ENCODE assay signal across 2 cellular contexts in the genomic region with DNA sequence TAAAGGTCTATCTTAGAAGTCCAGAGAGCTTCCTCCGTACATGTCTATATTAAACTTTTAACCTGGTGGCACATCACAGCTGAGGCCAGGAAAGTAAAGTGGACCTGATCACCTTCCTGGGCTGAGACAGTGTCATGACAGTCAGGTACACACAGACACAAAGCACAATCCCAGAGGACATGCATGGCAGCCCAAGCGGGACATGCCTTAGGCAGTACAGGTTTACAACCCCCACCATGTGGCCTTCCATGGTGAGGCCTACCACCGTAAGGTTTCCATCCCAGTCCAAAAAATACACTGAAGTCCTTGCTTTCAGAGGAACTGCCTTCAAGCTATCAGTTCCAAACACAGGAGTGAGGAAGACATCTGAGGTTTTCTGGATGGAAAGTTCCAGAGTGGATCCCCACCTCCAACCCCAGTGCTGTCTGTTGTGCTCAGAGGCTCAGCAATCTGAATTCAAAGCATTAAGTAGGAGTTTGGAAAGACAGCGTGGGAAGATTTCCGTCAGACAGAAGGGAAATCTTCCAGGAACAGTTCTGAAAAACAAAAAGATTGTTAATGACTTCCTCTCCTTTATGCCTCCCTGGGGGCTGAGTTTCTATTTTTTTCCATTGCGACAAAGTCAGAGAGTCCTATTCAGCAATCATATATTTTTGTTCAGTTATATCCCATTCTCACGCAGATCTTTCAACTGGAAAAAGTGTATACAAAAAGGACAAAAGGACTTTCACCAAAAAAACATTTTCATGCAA.
TF ChIP-seq lines count a peak whose summit lies in the region.

No MANE protein-coding gene starts in this region.

TF ChIP-seq in GM23338, 12 proteins besides CTCF, POLR2A, EP300 and RAD21:
- TF ChIP-seq ETS1 (IDR thresholded peaks at IDR 0.05) (no peak), POLR2AphosphoS5 (IDR thresholded peaks at IDR 0.05; ENCODE audit: low read depth) (no peak), NANOG (IDR thresholded peaks at IDR 0.05; ENCODE audit: borderline replicate concordance) (no peak), ZNF331 (CRISPR knock-in tag; IDR thresholded peaks at IDR 0.05; ENCODE audit: low read depth) (no peak), CREB1 (CRISPR knock-in tag; IDR thresholded peaks at IDR 0.05; ENCODE audit: low read depth) (no peak), EZH2 (IDR thresholded peaks at IDR 0.05; ENCODE audit: low read depth, unreplicated experiment) (no peak), STAT1 (IDR thresholded peaks at IDR 0.05; ENCODE audit: unreplicated experiment) (no peak), EZH2phosphoT487 (IDR thresholded peaks at IDR 0.05; ENCODE audit: unreplicated experiment) (no peak)
- TF ChIP-seq, protein P1, sequence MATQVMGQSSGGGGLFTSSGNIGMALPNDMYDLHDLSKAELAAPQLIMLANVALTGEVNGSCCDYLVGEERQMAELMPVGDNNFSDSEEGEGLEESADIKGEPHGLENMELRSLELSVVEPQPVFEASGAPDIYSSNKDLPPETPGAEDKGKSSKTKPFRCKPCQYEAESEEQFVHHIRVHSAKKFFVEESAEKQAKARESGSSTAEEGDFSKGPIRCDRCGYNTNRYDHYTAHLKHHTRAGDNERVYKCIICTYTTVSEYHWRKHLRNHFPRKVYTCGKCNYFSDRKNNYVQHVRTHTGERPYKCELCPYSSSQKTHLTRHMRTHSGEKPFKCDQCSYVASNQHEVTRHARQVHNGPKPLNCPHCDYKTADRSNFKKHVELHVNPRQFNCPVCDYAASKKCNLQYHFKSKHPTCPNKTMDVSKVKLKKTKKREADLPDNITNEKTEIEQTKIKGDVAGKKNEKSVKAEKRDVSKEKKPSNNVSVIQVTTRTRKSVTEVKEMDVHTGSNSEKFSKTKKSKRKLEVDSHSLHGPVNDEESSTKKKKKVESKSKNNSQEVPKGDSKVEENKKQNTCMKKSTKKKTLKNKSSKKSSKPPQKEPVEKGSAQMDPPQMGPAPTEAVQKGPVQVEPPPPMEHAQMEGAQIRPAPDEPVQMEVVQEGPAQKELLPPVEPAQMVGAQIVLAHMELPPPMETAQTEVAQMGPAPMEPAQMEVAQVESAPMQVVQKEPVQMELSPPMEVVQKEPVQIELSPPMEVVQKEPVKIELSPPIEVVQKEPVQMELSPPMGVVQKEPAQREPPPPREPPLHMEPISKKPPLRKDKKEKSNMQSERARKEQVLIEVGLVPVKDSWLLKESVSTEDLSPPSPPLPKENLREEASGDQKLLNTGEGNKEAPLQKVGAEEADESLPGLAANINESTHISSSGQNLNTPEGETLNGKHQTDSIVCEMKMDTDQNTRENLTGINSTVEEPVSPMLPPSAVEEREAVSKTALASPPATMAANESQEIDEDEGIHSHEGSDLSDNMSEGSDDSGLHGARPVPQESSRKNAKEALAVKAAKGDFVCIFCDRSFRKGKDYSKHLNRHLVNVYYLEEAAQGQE (IDR thresholded peaks at IDR 0.05; ENCODE audit: unreplicated experiment) = no peak
TF ChIP-seq in GM23338: peak in this region for 0.

TF ChIP-seq in K562, 482 proteins besides CTCF, POLR2A, EP300 and RAD21:
- TF ChIP-seq BHLHE40 (IDR thresholded peaks at IDR 0.05; ENCODE audit: low read length) (no peak), CCNT2 (IDR thresholded peaks at IDR 0.05; ENCODE audit: borderline replicate concordance, extremely low read depth, insufficient read length, low read depth, low read length) (no peak), HDGF (IDR thresholded peaks at IDR 0.05) (no peak), CTBP1 (IDR thresholded peaks at IDR 0.05; ENCODE audit: borderline replicate concordance) (no peak), TCF7L2 (IDR thresholded peaks at IDR 0.05; ENCODE audit: low read depth, low read length) (no peak), HDAC2 (IDR thresholded peaks at IDR 0.05) (no peak), ZNF699 (CRISPR knock-in tag; IDR thresholded peaks at IDR 0.05; ENCODE audit: insufficient replicate concordance) (no peak)
- TF ChIP-seq, protein P2, sequence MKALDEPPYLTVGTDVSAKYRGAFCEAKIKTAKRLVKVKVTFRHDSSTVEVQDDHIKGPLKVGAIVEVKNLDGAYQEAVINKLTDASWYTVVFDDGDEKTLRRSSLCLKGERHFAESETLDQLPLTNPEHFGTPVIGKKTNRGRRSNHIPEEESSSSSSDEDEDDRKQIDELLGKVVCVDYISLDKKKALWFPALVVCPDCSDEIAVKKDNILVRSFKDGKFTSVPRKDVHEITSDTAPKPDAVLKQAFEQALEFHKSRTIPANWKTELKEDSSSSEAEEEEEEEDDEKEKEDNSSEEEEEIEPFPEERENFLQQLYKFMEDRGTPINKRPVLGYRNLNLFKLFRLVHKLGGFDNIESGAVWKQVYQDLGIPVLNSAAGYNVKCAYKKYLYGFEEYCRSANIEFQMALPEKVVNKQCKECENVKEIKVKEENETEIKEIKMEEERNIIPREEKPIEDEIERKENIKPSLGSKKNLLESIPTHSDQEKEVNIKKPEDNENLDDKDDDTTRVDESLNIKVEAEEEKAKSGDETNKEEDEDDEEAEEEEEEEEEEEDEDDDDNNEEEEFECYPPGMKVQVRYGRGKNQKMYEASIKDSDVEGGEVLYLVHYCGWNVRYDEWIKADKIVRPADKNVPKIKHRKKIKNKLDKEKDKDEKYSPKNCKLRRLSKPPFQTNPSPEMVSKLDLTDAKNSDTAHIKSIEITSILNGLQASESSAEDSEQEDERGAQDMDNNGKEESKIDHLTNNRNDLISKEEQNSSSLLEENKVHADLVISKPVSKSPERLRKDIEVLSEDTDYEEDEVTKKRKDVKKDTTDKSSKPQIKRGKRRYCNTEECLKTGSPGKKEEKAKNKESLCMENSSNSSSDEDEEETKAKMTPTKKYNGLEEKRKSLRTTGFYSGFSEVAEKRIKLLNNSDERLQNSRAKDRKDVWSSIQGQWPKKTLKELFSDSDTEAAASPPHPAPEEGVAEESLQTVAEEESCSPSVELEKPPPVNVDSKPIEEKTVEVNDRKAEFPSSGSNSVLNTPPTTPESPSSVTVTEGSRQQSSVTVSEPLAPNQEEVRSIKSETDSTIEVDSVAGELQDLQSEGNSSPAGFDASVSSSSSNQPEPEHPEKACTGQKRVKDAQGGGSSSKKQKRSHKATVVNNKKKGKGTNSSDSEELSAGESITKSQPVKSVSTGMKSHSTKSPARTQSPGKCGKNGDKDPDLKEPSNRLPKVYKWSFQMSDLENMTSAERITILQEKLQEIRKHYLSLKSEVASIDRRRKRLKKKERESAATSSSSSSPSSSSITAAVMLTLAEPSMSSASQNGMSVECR (CRISPR knock-in tag; IDR thresholded peaks at IDR 0.05) = no peak
TF ChIP-seq in K562: peak in this region for 0.
